In the genomic region with DNA sequence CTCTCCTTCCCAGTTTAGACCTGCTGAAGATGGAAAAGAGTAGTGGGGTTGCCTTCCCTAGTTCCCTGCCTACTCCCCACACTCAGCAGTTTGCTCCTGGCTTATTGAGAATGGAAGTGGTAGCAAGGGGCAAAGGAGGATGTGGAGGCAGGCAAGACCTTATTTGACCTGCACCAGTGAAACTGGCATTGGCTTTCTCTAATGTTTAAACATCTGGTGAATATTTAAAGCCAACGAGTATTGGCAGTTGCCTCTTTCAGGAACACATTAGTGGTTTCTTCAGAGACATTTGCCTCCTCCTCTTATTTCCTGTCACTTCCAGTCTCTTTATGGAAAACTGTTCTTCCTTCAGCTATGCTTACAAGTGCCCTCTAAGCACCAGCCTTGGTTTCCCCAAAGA, we compare ENCODE assay signal across 22 cellular contexts.
"Had no signal": no experiment of that assay in that cellular context is flagged by ENCODE, and none has a peak within 500 bp of the region (broad histone marks: within the 10 kb centered on the region; RNA-seq: fewer than 3 reads in every experiment).

No MANE protein-coding gene starts in this region.

- ATAC-seq: activated CD4-positive, alpha-beta T cell treated with anti-CD3 and anti-CD28 coated beads for 36 hours; gastrocnemius medialis; left cardiac atrium; left ventricle myocardium superior; right cardiac atrium; stimulated activated naive CD8-positive, alpha-beta T cell treated with anti-CD3 and anti-CD28 coated beads, Interleukin-15, Interleukin-2, amounts not matched to agents 100 U/mL and 50 U/mL, for 24 hours had no signal

- H3K27me3 ChIP-seq: esophagus muscularis mucosa, gastrocnemius medialis had no signal

- H3K4me1 ChIP-seq: esophagus muscularis mucosa, gastrocnemius medialis had no signal

- H3K4me2 ChIP-seq: hepatocyte had no signal

- H3K9me3 Mint-ChIP-seq: central memory CD8-positive, alpha-beta T cell; dendritic cell treated with granulocyte-macrophage colony-stimulating factor and Interleukin-4, amounts not matched to agents 40 ng/mL and 50 ng/mL, for 4 days; T-helper 2 cell treated with Interferon-gamma antibody and Interleukin-4, amounts not matched to agents 5 μg/mL and 100 μg/mL, for 36 hours had no signal

- H3K27me3 Mint-ChIP-seq: activated naive CD8-positive, alpha-beta T cell; central memory CD8-positive, alpha-beta T cell had no signal

- H3K9me3 ChIP-seq: esophagus muscularis mucosa, gastrocnemius medialis, thoracic aorta had no signal

- H3K27ac ChIP-seq: esophagus muscularis mucosa, gastrocnemius medialis, hepatocyte, thoracic aorta had no signal

- H3K4me3 ChIP-seq: esophagus muscularis mucosa, gastrocnemius medialis, hepatocyte, thoracic aorta had no signal

- H3K36me3 ChIP-seq: esophagus muscularis mucosa, gastrocnemius medialis, thoracic aorta had no signal

- H3K4me3 Mint-ChIP-seq: activated CD4-positive, alpha-beta T cell treated with anti-CD3 and anti-CD28 coated beads for 36 hours; activated naive CD8-positive, alpha-beta T cell; central memory CD8-positive, alpha-beta T cell; dendritic cell treated with granulocyte-macrophage colony-stimulating factor and Interleukin-4, amounts not matched to agents 40 ng/mL and 50 ng/mL, for 4 days; nephron; T-helper 2 cell treated with Interferon-gamma antibody and Interleukin-4, amounts not matched to agents 5 μg/mL and 100 μg/mL, for 36 hours had no signal

- H3K4me1 Mint-ChIP-seq: activated CD4-positive, alpha-beta T cell treated with anti-CD3 and anti-CD28 coated beads for 36 hours had no signal

- H3K36me3 Mint-ChIP-seq: activated naive CD8-positive, alpha-beta T cell had no signal

- DNase-seq: activated CD4-positive, alpha-beta T cell treated with anti-CD3 and anti-CD28 coated beads for 36 hours; activated CD4-positive, CD25-positive, alpha-beta regulatory T cell; activated effector memory CD4-positive, alpha-beta T cell treated with Interleukin-2 at 50 U/mL for 16 hours; activated naive CD4-positive, alpha-beta T cell treated with Interleukin-2 at 50 U/mL for 16 hours; anterior cingulate cortex; gastrocnemius medialis; glutamatergic neuron; left cardiac atrium; left ventricle myocardium superior; posterior cingulate gyrus; right cardiac atrium; stimulated activated CD4-positive, alpha-beta T cell treated with anti-CD3 and anti-CD28 coated beads, Interleukin-2, amount 100 ng/mL, for 48 hours; stimulated activated naive CD8-positive, alpha-beta T cell treated with anti-CD3 and anti-CD28 coated beads, Interleukin-15, Interleukin-2, amounts not matched to agents 100 U/mL and 50 U/mL, for 24 hours; trophoblast cell had no signal

- H3K27ac Mint-ChIP-seq: activated CD4-positive, alpha-beta T cell treated with anti-CD3 and anti-CD28 coated beads for 36 hours; activated naive CD8-positive, alpha-beta T cell; dendritic cell treated with granulocyte-macrophage colony-stimulating factor and Interleukin-4, amounts not matched to agents 40 ng/mL and 50 ng/mL, for 4 days; nephron; T-helper 2 cell treated with Interferon-gamma antibody and Interleukin-4, amounts not matched to agents 5 μg/mL and 100 μg/mL, for 36 hours had no signal
